In genomic region chr16:3774156-3774767, GRCh38 we compare ENCODE assay signal across 1 cellular context.
TF ChIP-seq lines count a peak whose summit lies in the region.

No MANE protein-coding gene starts in this region.

TF ChIP-seq in SK-N-SH treated with all-trans-retinoic acid at 6 μM for 48 hours, 23 proteins besides CTCF, POLR2A, EP300 and RAD21 (continued from another document):
- no peak for TF ChIP-seq CSRNP3 (CRISPR knock-in tag; IDR thresholded peaks at IDR 0.05)
- TF ChIP-seq TCF4 (CRISPR knock-in tag; IDR thresholded peaks at IDR 0.05; ENCODE audit: borderline replicate concordance) = no peak
- no peak for TF ChIP-seq CREB5 (CRISPR knock-in tag; IDR thresholded peaks at IDR 0.05; ENCODE audit: low read depth)
- TF ChIP-seq ZFP3 (CRISPR knock-in tag; IDR thresholded peaks at IDR 0.05) = no peak
